Comparison of ENCODE assay signal across 9 cellular contexts in genomic region chr4:140326395-140326993, GRCh38. TPM values are rescaled to one million over a fixed set of nuclear protein-coding genes. Genes with fewer than 3 reads are reported as not detected.
DNase-seq lines count a peak whose midpoint lies in the region; ATAC-seq and TF ChIP-seq lines count a peak whose summit lies in the region.
"Had no signal": no experiment of that assay in that cellular context is flagged by ENCODE, and none has a peak within 500 bp of the region (broad histone marks: within the 10 kb centered on the region; RNA-seq: fewer than 3 reads in every experiment).

No MANE protein-coding gene starts in this region.

- ATAC-seq in PC-3 (peak; percentile 86), natural killer cell (no peak)

- H3K27ac Mint-ChIP-seq in neural crest cell (ENCODE audit: unreplicated experiment) (no peak overlapping the region), natural killer cell (no peak overlapping the region)
- H3K27ac Mint-ChIP-seq: activated naive CD8-positive, alpha-beta T cell had no signal

- no peaks in the 10 kb centered on the region for H3K9me2 ChIP-seq in PC-3 (replicated peaks; ENCODE audit: low read length)

- H3K4me3 Mint-ChIP-seq in neural crest cell (no peak overlapping the region), natural killer cell (no peak overlapping the region)
- H3K4me3 Mint-ChIP-seq: activated naive CD8-positive, alpha-beta T cell had no signal

- POLR2A ChIA-PET in PC-3 (lab: Charles Lee; ENCODE audit: unreplicated experiment), result interaction anchor here (0.6 kb wide), 1 partner anchor 195 kb away, joined by 3 read pairs; no protein-coding TSS in a partner anchor

- H3K27me3 ChIP-seq in PC-3 (ENCODE audit: low read length) (no peaks in the 10 kb centered on the region), esophagus muscularis mucosa (no peaks in the 10 kb centered on the region)

- H3K9ac ChIP-seq in PC-3 (ENCODE audit: low read length), result no peak overlapping the region

- no peaks in the 10 kb centered on the region for H4K20me1 ChIP-seq in PC-3 (ENCODE audit: low read length)

- TF ChIP-seq POLR2A in esophagus muscularis mucosa (IDR thresholded peaks at IDR 0.05; ENCODE audit: low read depth), result no peak

- CTCF ChIA-PET in PC-3 (lab: Charles Lee), result interaction anchor here (0.6 to 1.0 kb wide), 5 partner anchors 11 to 404 kb away, joined by 3 to 7 read pairs (median 4); no protein-coding TSS in a partner anchor

- no peak overlapping the region for H3K4me2 ChIP-seq in PC-3 (ENCODE audit: low read length)

- BruUV-seq in PC-3 (replicated peaks; lab: Mats Ljungman, UMichigan), result no TSS peak

- H3K27me3 Mint-ChIP-seq in neural crest cell (ENCODE audit: low read depth), result no peaks in the 10 kb centered on the region
- H3K27me3 Mint-ChIP-seq in natural killer cell (ENCODE audit: low read depth in 2 of 2), result peaks cover 6 to 27% of the 10 kb centered on the region in 2 donors

- H3K4me1 Mint-ChIP-seq in neural crest cell (no peaks in the 10 kb centered on the region), natural killer cell (peaks cover 0 to 5% of the 10 kb centered on the region in 2 donors)

- H3K36me3 Mint-ChIP-seq in neural crest cell (ENCODE audit: low read depth), result no peaks in the 10 kb centered on the region
- H3K36me3 Mint-ChIP-seq in natural killer cell, result no peaks in the 10 kb centered on the region

- H3K79me2 ChIP-seq in PC-3 (ENCODE audit: low read length), result no peaks in the 10 kb centered on the region

- TF ChIP-seq EP300 in esophagus muscularis mucosa (IDR thresholded peaks at IDR 0.05), result no peak

- H3K9me3 ChIP-seq in PC-3 (ENCODE audit: low read length) (no peaks in the 10 kb centered on the region), esophagus muscularis mucosa (peaks cover 0 to 4% (median 0%) of the 10 kb centered on the region in 4 donors)

- TF ChIP-seq CTCF in GM12875 (IDR thresholded peaks at IDR 0.05; ENCODE audit: borderline replicate concordance, insufficient read depth, low read depth, low read length) (peak; percentile 22; the same call in 1 of the 2 replicates), PC-3 (conservative IDR thresholded peaks at IDR 0.05; ENCODE audit: low read depth, low read length) (peak; percentile 82), esophagus muscularis mucosa (IDR thresholded peaks at IDR 0.05) (peak; percentile 60 to 79 (median 74)), neural crest cell (conservative IDR thresholded peaks at IDR 0.05) (peak; percentile 75), natural killer cell (IDR thresholded peaks at IDR 0.05) (no peak)

- no peak overlapping the region for H2AFZ ChIP-seq in PC-3 (ENCODE audit: low read length)

- H3K4me1 ChIP-seq in PC-3 (ENCODE audit: insufficient read depth, low read length) (no peaks in the 10 kb centered on the region), esophagus muscularis mucosa (no peaks in the 10 kb centered on the region)

- H3K36me3 ChIP-seq in PC-3 (ENCODE audit: low read depth, low read length), result no peaks in the 10 kb centered on the region
- no peaks in the 10 kb centered on the region for H3K36me3 ChIP-seq in esophagus muscularis mucosa

- 42% methylated on average over 2 of the region's 2 CpGs for WGBS in esophagus muscularis mucosa

- H3K4me3 ChIP-seq in GM12875 (ENCODE audit: low read depth, low read length), result no peak overlapping the region
- no peak overlapping the region for H3K4me3 ChIP-seq in PC-3 (ENCODE audit: low read length)
- H3K4me3 ChIP-seq in esophagus muscularis mucosa, result no peak overlapping the region

- intact Hi-C loops in PC-3 (cut with micrococcal nuclease) (loop anchor here (1.0 to 10.0 kb wide), 4 partner anchors 73 to 592 kb away; no protein-coding TSS in a partner anchor), esophagus muscularis mucosa (cut with DNase I) (loop anchor here (10.0 kb wide), 4 partner anchors 62 to 592 kb away; no protein-coding TSS in a partner anchor), natural killer cell (cut with micrococcal nuclease) (no loop called here)

- no peaks in the 10 kb centered on the region for H3F3A ChIP-seq in PC-3 (ENCODE audit: low read length, unreplicated experiment)

- peaks cover 7% of the 10 kb centered on the region for H3K9me3 Mint-ChIP-seq in neural crest cell
- no peaks in the 10 kb centered on the region for H3K9me3 Mint-ChIP-seq in natural killer cell

- DNase-seq in A172 (ENCODE audit: low spot score) (peak; percentile 17), PC-3 (peak; percentile 59), esophagus muscularis mucosa (ENCODE audit: extremely low spot score) (no peak), neural crest cell (ENCODE audit: low read depth, low spot score) (no peak), natural killer cell (no peak)
- no peak for DNase-seq in activated CD4-positive, CD25-positive, alpha-beta regulatory T cell treated with anti-CD3 and anti-CD28 coated beads, Interleukin-2, amount 50 U/mL, for 72 hours
- DNase-seq in stimulated activated CD8-positive, alpha-beta memory T cell treated with anti-CD3 and anti-CD28 coated beads, Interleukin-4, amount 100 ng/mL, for 48 hours, result no peak

- H3K27ac ChIP-seq in PC-3 (ENCODE audit: low read length), result no peak overlapping the region
- H3K27ac ChIP-seq in esophagus muscularis mucosa (replicated peaks in 1 of 4), result no peak overlapping the region

RNA-seq across cellular contexts. Expression of gene SCOC, which starts 47.0 kb away (rescaled TPM):
- total RNA-seq in A172 (2014; rRNA removed; shearing (Covaris generic)), result 133 and 159 TPM in 2 replicates
- total RNA-seq in PC-3 (2014; rRNA removed) (22.5 and 28.2 TPM in 2 replicates), esophagus muscularis mucosa (10 to 100 TPM; 39.8 to 64.4 (median 55.0) TPM), neural crest cell (36.9 and 40.7 TPM in 2 replicates), natural killer cell (10 to 100 TPM in 1 of 3 donors, 1 to 10 TPM in 2; 8.6 to 10.3 (median 9.4) TPM)

Comparison
In these comparisons a context has a peak if more than half of its experiments do, and no peak if none do; other contexts are left out.
1. DNase-seq: peak in A172 (single experiment) and PC-3 (single experiment); none in esophagus muscularis mucosa (single experiment), neural crest cell (single experiment), activated CD4-positive, CD25-positive, alpha-beta regulatory T cell treated with anti-CD3 and anti-CD28 coated beads, Interleukin-2, amount 50 U/mL, for 72 hours (single experiment), stimulated activated CD8-positive, alpha-beta memory T cell treated with anti-CD3 and anti-CD28 coated beads, Interleukin-4, amount 100 ng/mL, for 48 hours (single experiment) and natural killer cell (single experiment).